Comparison of ENCODE assay signal across 15 cellular contexts in the genomic region with DNA sequence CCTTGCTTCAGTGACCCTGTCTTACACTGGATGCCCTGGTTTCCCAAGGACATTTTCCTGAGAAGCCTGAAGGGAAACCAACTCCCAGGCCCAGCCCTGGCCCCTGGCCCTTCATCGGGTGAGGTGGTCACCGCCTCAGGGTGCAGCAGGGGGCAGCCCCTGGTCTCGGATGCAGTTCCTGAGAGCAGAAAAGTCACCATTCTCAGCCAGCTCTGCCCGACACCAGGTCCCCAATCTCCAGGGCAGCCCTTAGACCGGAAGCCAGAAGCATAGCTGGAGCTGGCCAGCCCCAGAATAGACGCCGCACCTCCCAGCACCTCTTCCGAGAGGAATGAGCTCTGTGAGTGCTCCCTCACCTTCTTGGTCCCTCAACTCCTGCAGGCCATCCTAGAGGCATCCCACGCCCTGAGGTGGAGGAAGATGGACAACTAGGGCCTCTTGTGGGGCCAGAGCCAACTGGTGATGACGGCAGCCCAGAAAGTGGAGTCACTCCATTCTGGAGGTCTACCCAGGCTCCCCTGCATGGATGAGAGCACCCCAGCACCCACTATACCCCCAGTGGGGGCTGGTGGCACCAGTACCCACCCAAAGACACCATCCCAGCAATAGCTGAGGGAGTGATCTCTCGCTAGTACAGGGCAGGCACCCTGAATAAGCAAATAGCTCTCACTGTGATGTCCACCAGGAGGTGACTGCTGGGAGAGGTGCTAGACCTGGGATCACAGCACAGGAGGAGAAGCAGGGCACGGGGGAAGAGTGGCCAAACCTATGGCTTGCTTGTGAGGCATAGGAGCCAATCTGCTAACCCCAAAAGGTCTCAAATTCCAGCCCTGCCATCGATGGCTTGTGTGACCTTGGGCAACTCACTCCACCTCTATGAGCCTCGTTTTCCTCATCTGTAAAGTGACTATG.
"Had no signal": no experiment of that assay in that cellular context is flagged by ENCODE, and none has a peak within 500 bp of the region (broad histone marks: within the 10 kb centered on the region; RNA-seq: fewer than 3 reads in every experiment).

No MANE protein-coding gene starts in this region.

- DNase-seq: activated CD4-positive, alpha-beta T cell treated with anti-CD3 and anti-CD28 coated beads for 4 hours; activated CD8-positive, alpha-beta T cell treated with anti-CD3 and anti-CD28 coated beads, Interleukin-2, amount 10 ng/mL, durations not matched to agents 7 days and 5 days; effector memory CD8-positive, alpha-beta T cell; foreskin fibroblast; mammary epithelial cell; nephron progenitor cell; right cardiac atrium; small intestine; stimulated activated CD4-positive, alpha-beta T cell treated with anti-CD3 and anti-CD28 coated beads, Interleukin-15, amount 100 ng/mL, for 24 hours; stimulated activated CD4-positive, alpha-beta T cell treated with anti-CD3 and anti-CD28 coated beads, Interleukin-2, amount 100 ng/mL, for 48 hours; WERI-Rb-1 had no signal

- ATAC-seq: activated CD8-positive, alpha-beta T cell treated with anti-CD3 and anti-CD28 coated beads, Interleukin-2, amount 10 ng/mL, durations not matched to agents 7 days and 5 days; effector memory CD8-positive, alpha-beta T cell had no signal

- H3K4me1 ChIP-seq: prostate gland had no signal

- H3K79me2 ChIP-seq: hepatocyte had no signal

- H3K36me3 ChIP-seq: prostate gland, WERI-Rb-1 had no signal

- H3K4me2 ChIP-seq: hepatocyte had no signal

- H3K27me3 ChIP-seq: hepatocyte had no signal

- H3K27ac ChIP-seq: hepatocyte, prostate gland, thoracic aorta, WERI-Rb-1 had no signal

- H2AFZ ChIP-seq: hepatocyte had no signal

- FAIRE-seq: islet of Langerhans, small intestine had no signal

- H3K9me3 ChIP-seq: prostate gland, thoracic aorta had no signal

- H3K4me3 ChIP-seq: hepatocyte, prostate gland, thoracic aorta had no signal
